In the genomic region with DNA sequence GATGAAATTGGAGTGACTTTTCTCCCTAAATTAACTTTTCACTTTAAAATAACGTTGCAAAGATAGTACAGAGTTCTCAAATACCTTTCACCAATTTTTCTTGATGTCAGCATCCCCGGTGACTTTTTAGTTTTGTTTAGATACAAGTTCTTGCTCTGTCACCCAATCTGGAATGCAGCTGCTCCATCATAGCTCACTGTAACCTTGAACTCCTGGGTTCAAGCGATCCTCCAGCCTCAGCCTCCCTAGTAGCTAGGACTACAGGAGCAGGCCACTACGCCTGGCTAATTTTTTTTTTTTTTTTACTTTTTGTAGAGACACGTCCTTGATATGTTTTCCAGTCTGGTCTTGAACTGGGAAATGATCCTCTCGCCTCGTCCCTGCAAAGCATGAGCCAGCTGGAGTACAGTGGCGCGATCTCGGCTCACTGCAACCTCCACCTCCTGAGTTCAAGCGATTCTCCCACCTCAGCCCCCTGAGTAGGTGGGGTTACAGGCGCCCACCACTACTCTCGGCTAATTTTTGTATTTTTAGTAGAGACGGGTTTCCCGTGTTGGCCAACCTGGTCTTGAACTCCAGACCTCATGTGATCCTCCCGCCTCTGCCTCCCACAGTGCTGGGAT, we compare ENCODE assay signal across 8 cellular contexts. TPM values are rescaled to one million over a fixed set of nuclear protein-coding genes. Genes with fewer than 3 reads are reported as not detected.
DNase-seq lines count a peak whose midpoint lies in the region; ATAC-seq and TF ChIP-seq lines count a peak whose summit lies in the region.

No MANE protein-coding gene starts in this region.

- CTCF ChIA-PET in activated CD8-positive, alpha-beta memory T cell treated with anti-CD3 and anti-CD28 coated beads, Interleukin-2, amount 10 ng/mL, durations not matched to agents 7 days and 5 days (lab: Charles Lee), result interaction anchor here (0.9 to 2.8 kb wide), 7 partner anchors 8 to 90 kb away, joined by 3 to 15 read pairs (median 3); a partner anchor contains a TSS
- CTCF ChIA-PET in activated B cell treated with CpG ODN at 0.5 μM for 24 hours (lab: Charles Lee), result interaction anchor here (1.8 kb wide), 1 partner anchor 59 kb away, joined by 13 read pairs; no protein-coding TSS in a partner anchor

- H3K4me1 Mint-ChIP-seq in activated CD8-positive, alpha-beta memory T cell treated with anti-CD3 and anti-CD28 coated beads, Interleukin-2, amount 10 ng/mL, durations not matched to agents 7 days and 5 days, result peaks cover 43% of the 10 kb centered on the region
- peaks cover 42% of the 10 kb centered on the region for H3K4me1 Mint-ChIP-seq in activated B cell treated with CpG ODN at 0.5 μM for 24 hours
- peaks cover 45% of the 10 kb centered on the region for H3K4me1 Mint-ChIP-seq in stimulated activated naive CD8-positive, alpha-beta T cell treated with anti-CD3 and anti-CD28 coated beads, Interleukin-15, amount 100 ng/mL, for 72 hours

- peak overlapping the region; percentile 90 for H3K4me3 ChIP-seq in iPS-11a (ENCODE audit: low read depth, low read length)

- no peak for TF ChIP-seq CTCF in activated B cell treated with CpG ODN at 0.5 μM for 24 hours (IDR thresholded peaks at IDR 0.05)

- peaks cover 58% of the 10 kb centered on the region for H3K36me3 Mint-ChIP-seq in activated CD8-positive, alpha-beta memory T cell treated with anti-CD3 and anti-CD28 coated beads, Interleukin-2, amount 10 ng/mL, durations not matched to agents 7 days and 5 days
- H3K36me3 Mint-ChIP-seq in activated B cell treated with CpG ODN at 0.5 μM for 24 hours (ENCODE audit: low read depth), result peaks cover 44% of the 10 kb centered on the region

- peaks cover 8% of the 10 kb centered on the region for H3K9me3 Mint-ChIP-seq in activated CD8-positive, alpha-beta memory T cell treated with anti-CD3 and anti-CD28 coated beads, Interleukin-2, amount 10 ng/mL, durations not matched to agents 7 days and 5 days (ENCODE audit: low read depth)
- H3K9me3 Mint-ChIP-seq in activated B cell treated with CpG ODN at 0.5 μM for 24 hours, result no peaks in the 10 kb centered on the region
- H3K9me3 Mint-ChIP-seq in stimulated activated naive CD8-positive, alpha-beta T cell treated with anti-CD3 and anti-CD28 coated beads, Interleukin-15, amount 100 ng/mL, for 72 hours, result peaks cover 0 to 6% of the 10 kb centered on the region in 2 donors

- no peak for DNase-seq in activated CD8-positive, alpha-beta memory T cell treated with anti-CD3 and anti-CD28 coated beads, Interleukin-2, amount 10 ng/mL, durations not matched to agents 7 days and 5 days
- no peak for DNase-seq in activated CD8-positive, alpha-beta memory T cell treated with anti-CD3 and anti-CD28 coated beads, Interleukin-2, amount 50 U/mL, for 4 hours
- no peak for DNase-seq in activated B cell treated with CpG ODN at 0.5 μM for 24 hours
- DNase-seq in stimulated activated naive CD8-positive, alpha-beta T cell treated with anti-CD3 and anti-CD28 coated beads, Interleukin-15, amount 100 ng/mL, for 72 hours, result no peak
- no peak for DNase-seq in stimulated activated naive CD4-positive, alpha-beta T cell (lab: John Stamatoyannopoulos, UW)

- intact Hi-C loops in activated B cell treated with CpG ODN at 0.5 μM for 24 hours (cut with micrococcal nuclease), result loop anchor here (2.0 kb wide), 1 partner anchor 27 kb away; no protein-coding TSS in a partner anchor

- no peaks in the 10 kb centered on the region for H3K27me3 Mint-ChIP-seq in activated CD8-positive, alpha-beta memory T cell treated with anti-CD3 and anti-CD28 coated beads, Interleukin-2, amount 10 ng/mL, durations not matched to agents 7 days and 5 days
- H3K27me3 Mint-ChIP-seq in activated B cell treated with CpG ODN at 0.5 μM for 24 hours, result no peaks in the 10 kb centered on the region
- no peaks in the 10 kb centered on the region for H3K27me3 Mint-ChIP-seq in stimulated activated naive CD8-positive, alpha-beta T cell treated with anti-CD3 and anti-CD28 coated beads, Interleukin-15, amount 100 ng/mL, for 72 hours

- ATAC-seq in activated CD8-positive, alpha-beta memory T cell treated with anti-CD3 and anti-CD28 coated beads, Interleukin-2, amount 10 ng/mL, durations not matched to agents 7 days and 5 days, result no peak
- ATAC-seq in activated B cell treated with CpG ODN at 0.5 μM for 24 hours (ENCODE audit: low read depth) (no peak), GM21381 (IDR thresholded peaks at IDR 0.05; ENCODE audit: unreplicated experiment) (no peak), GM18520 (IDR thresholded peaks at IDR 0.05; ENCODE audit: unreplicated experiment) (no peak)
- ATAC-seq in stimulated activated naive CD8-positive, alpha-beta T cell treated with anti-CD3 and anti-CD28 coated beads, Interleukin-15, amount 100 ng/mL, for 72 hours, result no peak

- peak overlapping the region; percentile 97 for H3K4me3 Mint-ChIP-seq in activated CD8-positive, alpha-beta memory T cell treated with anti-CD3 and anti-CD28 coated beads, Interleukin-2, amount 10 ng/mL, durations not matched to agents 7 days and 5 days
- peak overlapping the region; percentile 98 for H3K4me3 Mint-ChIP-seq in activated B cell treated with CpG ODN at 0.5 μM for 24 hours
- H3K4me3 Mint-ChIP-seq in stimulated activated naive CD8-positive, alpha-beta T cell treated with anti-CD3 and anti-CD28 coated beads, Interleukin-15, amount 100 ng/mL, for 72 hours, result peak overlapping the region; percentile 88 to 95

- POLR2A ChIA-PET in activated B cell treated with CpG ODN at 0.5 μM for 24 hours (lab: Charles Lee), result interaction anchor here (1.1 to 2.0 kb wide), 3 partner anchors 13 to 84 kb away, joined by 5 to 16 read pairs (median 5); a partner anchor contains a TSS

- peak overlapping the region; percentile 100 for H3K27ac Mint-ChIP-seq in activated CD8-positive, alpha-beta memory T cell treated with anti-CD3 and anti-CD28 coated beads, Interleukin-2, amount 10 ng/mL, durations not matched to agents 7 days and 5 days
- peak overlapping the region; percentile 100 for H3K27ac Mint-ChIP-seq in activated B cell treated with CpG ODN at 0.5 μM for 24 hours
- peak overlapping the region; percentile 99 to 100 for H3K27ac Mint-ChIP-seq in stimulated activated naive CD8-positive, alpha-beta T cell treated with anti-CD3 and anti-CD28 coated beads, Interleukin-15, amount 100 ng/mL, for 72 hours

RNA-seq across cellular contexts. Expression of a gene that starts 0.7 kb away (rescaled TPM):
- 10 to 100 TPM; 15.0 to 15.3 TPM for total RNA-seq in activated CD8-positive, alpha-beta memory T cell treated with anti-CD3 and anti-CD28 coated beads, Interleukin-2, amount 10 ng/mL, durations not matched to agents 7 days and 5 days
- total RNA-seq in activated B cell treated with CpG ODN at 0.5 μM for 24 hours, result 18.1 and 20.8 TPM in 2 replicates

RNA-seq across cellular contexts. Expression of a gene that starts 0.9 kb away (rescaled TPM):
- total RNA-seq in activated CD8-positive, alpha-beta memory T cell treated with anti-CD3 and anti-CD28 coated beads, Interleukin-2, amount 10 ng/mL, durations not matched to agents 7 days and 5 days, result 10 to 100 TPM in 1 of 2 experiments, 1 to 10 TPM in 1; 7.0 to 11.8 TPM
- total RNA-seq in activated B cell treated with CpG ODN at 0.5 μM for 24 hours, result 4.3 and 5.0 TPM in 2 replicates

RNA-seq across cellular contexts. Expression of a gene that starts 35.2 kb away (rescaled TPM):
- total RNA-seq in activated CD8-positive, alpha-beta memory T cell treated with anti-CD3 and anti-CD28 coated beads, Interleukin-2, amount 10 ng/mL, durations not matched to agents 7 days and 5 days, result not detected
- not detected in 2 replicates for total RNA-seq in activated B cell treated with CpG ODN at 0.5 μM for 24 hours
